In genomic region chr1:15617874-15618684, GRCh38 we compare ENCODE assay signal across 8 cellular contexts. TPM values are rescaled to one million over a fixed set of nuclear protein-coding genes. Genes with fewer than 3 reads are reported as not detected.
DNase-seq lines count a peak whose midpoint lies in the region; ATAC-seq and TF ChIP-seq lines count a peak whose summit lies in the region.

No MANE protein-coding gene starts in this region.

- peaks cover 31 to 35% (median 31%) of the 10 kb centered on the region in 3 donors for H3K4me1 Mint-ChIP-seq in IgD-negative memory B cell
- H3K4me1 Mint-ChIP-seq in T-helper 1 cell treated with Interleukin-12 subunit alpha and Interleukin-12 subunit beta and Interleukin-4 antibody, amounts not matched to agents 30 μg/mL and 1 μg/mL, for 36 hours (ENCODE audit: low read depth): peaks cover 35% of the 10 kb centered on the region
- peaks cover 55% of the 10 kb centered on the region for H3K4me1 Mint-ChIP-seq in stimulated activated naive CD8-positive, alpha-beta T cell treated with anti-CD3 and anti-CD28 coated beads, Interleukin-15, amount 100 ng/mL, for 72 hours

- WGBS in lung, 2 donors: 1 to 2% methylated on average over 16 to 18 of the region's 18 CpGs

- H3K27ac Mint-ChIP-seq in IgD-negative memory B cell: peak overlapping the region; percentile 96 to 98 (median 96)
- peak overlapping the region; percentile 90 for H3K27ac Mint-ChIP-seq in T-helper 1 cell treated with Interleukin-12 subunit alpha and Interleukin-12 subunit beta and Interleukin-4 antibody, amounts not matched to agents 30 μg/mL and 1 μg/mL, for 36 hours
- peak overlapping the region; percentile 95 to 96 for H3K27ac Mint-ChIP-seq in stimulated activated naive CD8-positive, alpha-beta T cell treated with anti-CD3 and anti-CD28 coated beads, Interleukin-15, amount 100 ng/mL, for 72 hours

- H3K4me3 ChIP-seq in lung: peak overlapping the region; percentile 95

- peak overlapping the region; percentile 92 to 97 (median 95) for H3K4me3 Mint-ChIP-seq in IgD-negative memory B cell
- peak overlapping the region; percentile 92 for H3K4me3 Mint-ChIP-seq in T-helper 1 cell treated with Interleukin-12 subunit alpha and Interleukin-12 subunit beta and Interleukin-4 antibody, amounts not matched to agents 30 μg/mL and 1 μg/mL, for 36 hours
- H3K4me3 Mint-ChIP-seq in stimulated activated naive CD8-positive, alpha-beta T cell treated with anti-CD3 and anti-CD28 coated beads, Interleukin-15, amount 100 ng/mL, for 72 hours: peak overlapping the region; percentile 90 to 94

- H3K4me1 ChIP-seq in ES-I3 (ENCODE audit: insufficient read depth, low read length): peaks cover 9% of the 10 kb centered on the region
- peaks cover 6 to 21% of the 10 kb centered on the region in 2 donors for H3K4me1 ChIP-seq in lung (ENCODE audit: control insufficient read depth in 2 of 2, insufficient read depth in 2 of 2, low read length in 2 of 2)

- no peak for TF ChIP-seq CTCF in lung (IDR thresholded peaks at IDR 0.05; ENCODE audit: control extremely low read depth, extremely low read depth)

- H3K27ac ChIP-seq in lung (ENCODE audit: low read depth in 1 of 2, low read length in 1 of 2): peak overlapping the region; percentile 89 to 99

- peak overlapping the region; percentile 99 for H3K9ac ChIP-seq in ES-I3 (ENCODE audit: low read depth, low read length)

- H3K9me3 ChIP-seq in ES-I3 (ENCODE audit: control insufficient read depth, insufficient read depth, low read length) (no peaks in the 10 kb centered on the region), lung (ENCODE audit: control insufficient read depth in 2 of 2, insufficient read depth in 1 of 2, low read length in 1 of 2) (no peaks in the 10 kb centered on the region)

- H3K27me3 Mint-ChIP-seq in IgD-negative memory B cell: no peaks in the 10 kb centered on the region
- no peaks in the 10 kb centered on the region for H3K27me3 Mint-ChIP-seq in T-helper 1 cell treated with Interleukin-12 subunit alpha and Interleukin-12 subunit beta and Interleukin-4 antibody, amounts not matched to agents 30 μg/mL and 1 μg/mL, for 36 hours (ENCODE audit: low read depth)
- H3K27me3 Mint-ChIP-seq in stimulated activated naive CD8-positive, alpha-beta T cell treated with anti-CD3 and anti-CD28 coated beads, Interleukin-15, amount 100 ng/mL, for 72 hours: no peaks in the 10 kb centered on the region

- no peaks in the 10 kb centered on the region for H3K9me3 Mint-ChIP-seq in IgD-negative memory B cell
- no peaks in the 10 kb centered on the region for H3K9me3 Mint-ChIP-seq in T-helper 1 cell treated with Interleukin-12 subunit alpha and Interleukin-12 subunit beta and Interleukin-4 antibody, amounts not matched to agents 30 μg/mL and 1 μg/mL, for 36 hours
- H3K9me3 Mint-ChIP-seq in stimulated activated naive CD8-positive, alpha-beta T cell treated with anti-CD3 and anti-CD28 coated beads, Interleukin-15, amount 100 ng/mL, for 72 hours: no peaks in the 10 kb centered on the region

- 0 out of 2 replicates have a peak, but pooled peaks cover 3% of the 10 kb centered on the region for H3K36me3 ChIP-seq in ES-I3 (ENCODE audit: insufficient read depth, low read length)
- peaks cover 2% of the 10 kb centered on the region in 2 donors for H3K36me3 ChIP-seq in lung (ENCODE audit: control insufficient read depth in 2 of 2, insufficient read depth in 2 of 2, low read length in 2 of 2)

- no peaks in the 10 kb centered on the region for H3K27me3 ChIP-seq in lung (ENCODE audit: control insufficient read depth, insufficient read depth)

- peak; percentile 26 for ATAC-seq in GM21717 (IDR thresholded peaks at IDR 0.05; ENCODE audit: unreplicated experiment)
- ATAC-seq in lung (ENCODE audit: insufficient read depth, low FRiP score): no peak
- ATAC-seq in stimulated activated naive CD8-positive, alpha-beta T cell treated with anti-CD3 and anti-CD28 coated beads, Interleukin-15, amount 100 ng/mL, for 72 hours: peak; percentile 56

- H3K36me3 Mint-ChIP-seq in IgD-negative memory B cell: peaks cover 5% of the 10 kb centered on the region
- H3K36me3 Mint-ChIP-seq in T-helper 1 cell treated with Interleukin-12 subunit alpha and Interleukin-12 subunit beta and Interleukin-4 antibody, amounts not matched to agents 30 μg/mL and 1 μg/mL, for 36 hours (ENCODE audit: low read depth): peaks cover 2% of the 10 kb centered on the region

- DNase-seq in dermis blood vessel endothelial cell (peak; percentile 36), lung (ENCODE audit: low spot score) (no peak), SKM-1 treated with dmso at 0.1 percent for 144 hours (lab: John Stamatoyannopoulos, UW; ENCODE audit: unreplicated experiment) (no peak)
- DNase-seq in stimulated activated naive CD8-positive, alpha-beta T cell treated with anti-CD3 and anti-CD28 coated beads, Interleukin-15, amount 100 ng/mL, for 72 hours: no peak

RNA-seq across cellular contexts. Expression of gene DDI2, which starts 0.8 kb away (rescaled TPM):
- polyA plus RNA-seq in IgD-negative memory B cell (6.5 TPM), lung (1 to 10 TPM; 7.2 to 8.8 TPM)
- total RNA-seq in dermis blood vessel endothelial cell (18.9 and 22.9 TPM in 2 replicates), lung (10 to 100 TPM; 39.5 to 94.3 TPM)

RNA-seq across cellular contexts. Expression of gene AGMAT, which starts 33.2 kb away (rescaled TPM):
- 11.8 TPM for polyA plus RNA-seq in IgD-negative memory B cell
- total RNA-seq in dermis blood vessel endothelial cell: 0.34 and 1.2 TPM in 2 replicates
- total RNA-seq in lung: under 1 TPM; 0.23 to 0.40 TPM
- under 1 TPM; 0.08 to 0.46 TPM for polyA plus RNA-seq in lung
